ENCODE assay signal across 1 cellular context in genomic region chr12:116222358-116222757, GRCh38.
A peak's percentile ranks its signal among the peaks of the same experiment; 100 is the strongest.
TF ChIP-seq lines count a peak whose summit lies in the region.

No MANE protein-coding gene starts in this region.

TF ChIP-seq in HEK293, 187 proteins besides CTCF, POLR2A, EP300 and RAD21 (continued from another document and continues in another):
- TF ChIP-seq GLIS1 (tag by site-specific recombination; IDR thresholded peaks at IDR 0.05), result no peak
- TF ChIP-seq PRDM2 (tag by site-specific recombination; IDR thresholded peaks at IDR 0.05; ENCODE audit: borderline replicate concordance), result no peak
- TF ChIP-seq ZNF366 (tag by site-specific recombination; conservative IDR thresholded peaks at IDR 0.05), result 0 out of 2 replicates have a peak, but pooled peaks have one; percentile 12
- TF ChIP-seq ZEB2 (tag by site-specific recombination; IDR thresholded peaks at IDR 0.05), result peak; percentile 64
- TF ChIP-seq YY1 (tag by site-specific recombination; IDR thresholded peaks at IDR 0.05), result no peak
- TF ChIP-seq PRDM6 (tag by site-specific recombination; IDR thresholded peaks at IDR 0.05), result peak; percentile 69
- TF ChIP-seq ZNF518A (tag by site-specific recombination; conservative IDR thresholded peaks at IDR 0.05; ENCODE audit: low read depth), result 0 out of 2 replicates have a peak, but pooled peaks have one; percentile 17
- no peak for TF ChIP-seq HIC1 (tag by site-specific recombination; IDR thresholded peaks at IDR 0.05)
- TF ChIP-seq HOXD13 (CRISPR knock-in tag; IDR thresholded peaks at IDR 0.05; ENCODE audit: borderline replicate concordance), result no peak
- 0 out of 2 replicates have a peak, but pooled peaks have one; percentile 38 for TF ChIP-seq INSM2 (tag by site-specific recombination; IDR thresholded peaks at IDR 0.05)
- TF ChIP-seq ZNF202 (tag by site-specific recombination; IDR thresholded peaks at IDR 0.05; ENCODE audit: borderline replicate concordance), result no peak
- TF ChIP-seq ZNF394 (tag by site-specific recombination; IDR thresholded peaks at IDR 0.05; ENCODE audit: borderline replicate concordance), result no peak
- no peak for TF ChIP-seq ZNF544 (tag by site-specific recombination; IDR thresholded peaks at IDR 0.05)
- TF ChIP-seq ZNF48 (tag by site-specific recombination; IDR thresholded peaks at IDR 0.05), result no peak
- no peak for TF ChIP-seq ZNF423 (tag by site-specific recombination; IDR thresholded peaks at IDR 0.05)
- no peak for TF ChIP-seq ZNF658 (tag by site-specific recombination; IDR thresholded peaks at IDR 0.05)
- no peak for TF ChIP-seq REST (tag by site-specific recombination; IDR thresholded peaks at IDR 0.05)
- TF ChIP-seq ZNF670 (tag by site-specific recombination; IDR thresholded peaks at IDR 0.05; ENCODE audit: low read depth), result no peak
- no peak for TF ChIP-seq ZNF112 (tag by site-specific recombination; IDR thresholded peaks at IDR 0.05)
- TF ChIP-seq SETDB1 (IDR thresholded peaks at IDR 0.05; ENCODE audit: insufficient read length, low read length), result no peak
- TF ChIP-seq ZNF654 (tag by site-specific recombination; IDR thresholded peaks at IDR 0.05; ENCODE audit: low read depth), result no peak
- TF ChIP-seq EGR2 (tag by site-specific recombination; IDR thresholded peaks at IDR 0.05; ENCODE audit: low read depth), result no peak
- TF ChIP-seq ZNF548 (tag by site-specific recombination; IDR thresholded peaks at IDR 0.05), result no peak
- no peak for TF ChIP-seq ZNF639 (tag by site-specific recombination; IDR thresholded peaks at IDR 0.05)
- no peak for TF ChIP-seq ZNF133 (tag by site-specific recombination; IDR thresholded peaks at IDR 0.05)
- TF ChIP-seq ZNF629 (tag by site-specific recombination; IDR thresholded peaks at IDR 0.05), result peak; percentile 67
- no peak for TF ChIP-seq ZNF350 (tag by site-specific recombination; IDR thresholded peaks at IDR 0.05)
- TF ChIP-seq ZNF37A (tag by site-specific recombination; IDR thresholded peaks at IDR 0.05), result no peak
- peak; percentile 54; the same call in 1 of the 2 replicates for TF ChIP-seq WT1 (tag by site-specific recombination; IDR thresholded peaks at IDR 0.05)
- no peak for TF ChIP-seq HOXA7 (CRISPR knock-in tag; IDR thresholded peaks at IDR 0.05; ENCODE audit: borderline replicate concordance)
- TF ChIP-seq YY2 (tag by site-specific recombination; IDR thresholded peaks at IDR 0.05), result 0 out of 2 replicates have a peak, but pooled peaks have one; percentile 26
- TF ChIP-seq ZBTB17 (tag by site-specific recombination; IDR thresholded peaks at IDR 0.05), result peak; percentile 52
- 0 out of 2 replicates have a peak, but pooled peaks have one; percentile 40 for TF ChIP-seq ZNF692 (tag by site-specific recombination; IDR thresholded peaks at IDR 0.05)
- peak; percentile 34; the same call in 1 of the 2 replicates for TF ChIP-seq SP7 (tag by site-specific recombination; IDR thresholded peaks at IDR 0.05)
